1 cellular context compared by ENCODE assay signal in genomic region chr2:54709341-54709809, GRCh38.
TF ChIP-seq lines count a peak whose summit lies in the region.

No MANE protein-coding gene starts in this region.

TF ChIP-seq in HepG2, 621 proteins besides CTCF, POLR2A, EP300 and RAD21 (continued from another document):
- TF ChIP-seq ATF6 (CRISPR knock-in tag; conservative IDR thresholded peaks at IDR 0.05): no peak
- no peak for TF ChIP-seq SIN3A (IDR thresholded peaks at IDR 0.05; ENCODE audit: borderline replicate concordance, low read depth, low read length)
